ENCODE assay signal across 16 cellular contexts in the genomic region with DNA sequence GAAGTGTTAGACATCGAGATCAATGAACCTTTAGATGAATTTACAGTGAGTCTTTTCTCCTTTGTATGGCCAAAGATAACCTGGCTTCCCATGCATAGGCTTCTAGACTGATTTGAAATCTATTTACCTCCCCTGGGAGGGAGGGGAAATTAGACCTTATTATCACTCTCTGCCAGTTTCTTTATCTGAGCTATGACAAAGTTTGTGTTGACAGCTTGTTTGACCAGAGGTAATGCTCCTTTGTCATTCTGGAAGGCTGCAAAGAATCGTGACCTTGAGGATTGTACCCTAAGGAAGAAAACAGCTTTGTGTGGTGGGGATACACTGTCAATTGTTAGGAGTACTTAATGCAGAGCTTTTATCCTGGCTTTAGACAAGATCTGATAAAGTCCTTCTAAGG. TPM values are rescaled to one million over a fixed set of nuclear protein-coding genes. Genes with fewer than 3 reads are reported as not detected.
DNase-seq lines count a peak whose midpoint lies in the region; ATAC-seq, FAIRE-seq and TF ChIP-seq lines count a peak whose summit lies in the region.
"Had no signal": no experiment of that assay in that cellular context is flagged by ENCODE, and none has a peak within 500 bp of the region (broad histone marks: within the 10 kb centered on the region; RNA-seq: fewer than 3 reads in every experiment).

No MANE protein-coding gene starts in this region.

- H3K36me3 Mint-ChIP-seq in activated naive CD4-positive, alpha-beta T cell treated with anti-CD3 and anti-CD28 coated beads, Interleukin-2, amount 50 U/mL, for 24 hours: peaks cover 35% of the 10 kb centered on the region
- peaks cover 42% of the 10 kb centered on the region for H3K36me3 Mint-ChIP-seq in activated naive CD4-positive, alpha-beta T cell treated with anti-CD3 and anti-CD28 coated beads for 36 hours (ENCODE audit: low read depth)
- H3K36me3 Mint-ChIP-seq in brain: peaks cover 62% of the 10 kb centered on the region
- peaks cover 49% of the 10 kb centered on the region for H3K36me3 Mint-ChIP-seq in stimulated activated memory B cell treated with anti-CD40 and anti-IgM and Interleukin-4, amounts not matched to agents 10 μg/mL and 1 μg/mL and 100 μg/mL, for 72 hours

- no peak overlapping the region for H3K4me3 ChIP-seq in SJSA1
- H3K4me3 ChIP-seq in small intestine (ENCODE audit: low read depth in 1 of 2, low read length in 2 of 2): no peak overlapping the region

- H3K27me3 Mint-ChIP-seq in activated naive CD4-positive, alpha-beta T cell treated with anti-CD3 and anti-CD28 coated beads, Interleukin-2, amount 50 U/mL, for 24 hours: no peaks in the 10 kb centered on the region
- H3K27me3 Mint-ChIP-seq in activated naive CD4-positive, alpha-beta T cell treated with anti-CD3 and anti-CD28 coated beads for 36 hours (ENCODE audit: low read depth): no peaks in the 10 kb centered on the region
- H3K27me3 Mint-ChIP-seq in brain: no peaks in the 10 kb centered on the region
- H3K27me3 Mint-ChIP-seq in stimulated activated memory B cell treated with anti-CD40 and anti-IgM and Interleukin-4, amounts not matched to agents 10 μg/mL and 1 μg/mL and 100 μg/mL, for 72 hours: no peaks in the 10 kb centered on the region
- H3K27me3 Mint-ChIP-seq: CD4-positive, alpha-beta memory T cell had no signal

- H3K9me3 ChIP-seq in SJSA1 (replicated peaks) (no peaks in the 10 kb centered on the region), small intestine (ENCODE audit: control insufficient read depth, low read depth) (no peaks in the 10 kb centered on the region)

- ATAC-seq in stimulated activated memory B cell treated with anti-CD40 and anti-IgM and Interleukin-4, amounts not matched to agents 10 μg/mL and 1 μg/mL and 100 μg/mL, for 72 hours: no peak
- ATAC-seq in esophagus mucosa: no peak

- H3K4me3 Mint-ChIP-seq in activated naive CD4-positive, alpha-beta T cell treated with anti-CD3 and anti-CD28 coated beads, Interleukin-2, amount 50 U/mL, for 24 hours: no peak overlapping the region
- H3K4me3 Mint-ChIP-seq in activated naive CD4-positive, alpha-beta T cell treated with anti-CD3 and anti-CD28 coated beads for 36 hours: no peak overlapping the region
- no peak overlapping the region for H3K4me3 Mint-ChIP-seq in brain
- no peak overlapping the region for H3K4me3 Mint-ChIP-seq in stimulated activated memory B cell treated with anti-CD40 and anti-IgM and Interleukin-4, amounts not matched to agents 10 μg/mL and 1 μg/mL and 100 μg/mL, for 72 hours

- no peaks in the 10 kb centered on the region for H3K27me3 ChIP-seq in SJSA1 (replicated peaks)
- no peaks in the 10 kb centered on the region for H3K27me3 ChIP-seq in small intestine (ENCODE audit: control insufficient read depth in 2 of 2, insufficient read depth in 2 of 2, low read length in 2 of 2)

- peaks cover 74% of the 10 kb centered on the region for H3K4me1 ChIP-seq in SJSA1 (replicated peaks)
- peaks cover 0 to 2% of the 10 kb centered on the region in 2 donors for H3K4me1 ChIP-seq in small intestine (ENCODE audit: control insufficient read depth in 2 of 2, insufficient read depth in 1 of 2, low read depth in 1 of 2, low read length in 1 of 2)

- H3K36me3 ChIP-seq in SJSA1: peaks cover 69% of the 10 kb centered on the region
- peaks cover 0 to 16% of the 10 kb centered on the region in 2 donors for H3K36me3 ChIP-seq in small intestine (ENCODE audit: control insufficient read depth in 2 of 2, insufficient read depth in 2 of 2, low read length in 2 of 2)

- H3K27ac ChIP-seq in SJSA1 (peak overlapping the region; percentile 74; the same call in 1 of the 2 replicates), small intestine (ENCODE audit: low read depth in 1 of 2, low read length in 1 of 2) (no peak overlapping the region)

- no peak for DNase-seq in activated naive CD4-positive, alpha-beta T cell treated with anti-CD3 and anti-CD28 coated beads for 36 hours
- no peak for DNase-seq in SJSA1 (ENCODE audit: low read depth in 1 of 2, low spot score in 2 of 2)
- DNase-seq in small intestine: no peak
- DNase-seq: AML-193; CD4-positive, alpha-beta memory T cell; DND-41; GF-D8; NCI-H1930; NCI-H2171; NCI-H446 treated with DMSO at 0.1 percent for 48 hours; SHP77 had no signal

- 67 to 80% (median 79%) methylated on average over 2 of the region's 2 CpGs for WGBS in small intestine, 3 donors

- H3K27ac Mint-ChIP-seq in activated naive CD4-positive, alpha-beta T cell treated with anti-CD3 and anti-CD28 coated beads, Interleukin-2, amount 50 U/mL, for 24 hours: peak overlapping the region; percentile 41
- H3K27ac Mint-ChIP-seq in activated naive CD4-positive, alpha-beta T cell treated with anti-CD3 and anti-CD28 coated beads for 36 hours: no peak overlapping the region
- peak overlapping the region in 3 of 5 experiments; percentile 8 to 37 (median 13) for H3K27ac Mint-ChIP-seq in brain
- H3K27ac Mint-ChIP-seq in stimulated activated memory B cell treated with anti-CD40 and anti-IgM and Interleukin-4, amounts not matched to agents 10 μg/mL and 1 μg/mL and 100 μg/mL, for 72 hours: peak overlapping the region; percentile 64

- no peak for TF ChIP-seq CTCF in brain (conservative IDR thresholded peaks at IDR 0.05)

- no peaks in the 10 kb centered on the region for H3K9me3 Mint-ChIP-seq in activated naive CD4-positive, alpha-beta T cell treated with anti-CD3 and anti-CD28 coated beads, Interleukin-2, amount 50 U/mL, for 24 hours
- peaks cover 1% of the 10 kb centered on the region for H3K9me3 Mint-ChIP-seq in activated naive CD4-positive, alpha-beta T cell treated with anti-CD3 and anti-CD28 coated beads for 36 hours
- H3K9me3 Mint-ChIP-seq in brain: peaks cover 0 to 9% (median 2%) of the 10 kb centered on the region in 5 experiments
- H3K9me3 Mint-ChIP-seq in stimulated activated memory B cell treated with anti-CD40 and anti-IgM and Interleukin-4, amounts not matched to agents 10 μg/mL and 1 μg/mL and 100 μg/mL, for 72 hours: no peaks in the 10 kb centered on the region
- H3K9me3 Mint-ChIP-seq: CD4-positive, alpha-beta memory T cell had no signal

- H3K4me1 Mint-ChIP-seq in activated naive CD4-positive, alpha-beta T cell treated with anti-CD3 and anti-CD28 coated beads, Interleukin-2, amount 50 U/mL, for 24 hours: peaks cover 73% of the 10 kb centered on the region
- H3K4me1 Mint-ChIP-seq in activated naive CD4-positive, alpha-beta T cell treated with anti-CD3 and anti-CD28 coated beads for 36 hours (ENCODE audit: low read depth): peaks cover 66% of the 10 kb centered on the region
- H3K4me1 Mint-ChIP-seq in brain: peaks cover 57% of the 10 kb centered on the region
- peaks cover 56% of the 10 kb centered on the region for H3K4me1 Mint-ChIP-seq in stimulated activated memory B cell treated with anti-CD40 and anti-IgM and Interleukin-4, amounts not matched to agents 10 μg/mL and 1 μg/mL and 100 μg/mL, for 72 hours

- CTCF ChIA-PET in activated naive CD4-positive, alpha-beta T cell treated with anti-CD3 and anti-CD28 coated beads for 36 hours (lab: Charles Lee): no interaction called here

- intact Hi-C loops in activated naive CD4-positive, alpha-beta T cell treated with anti-CD3 and anti-CD28 coated beads for 36 hours (cut with micrococcal nuclease): loop anchor here (5.0 kb wide), 1 partner anchor 34 kb away; no protein-coding TSS in a partner anchor

- FAIRE-seq in small intestine (lab: Jason Lieb, UNC): no peak
- FAIRE-seq: RCC 7860 had no signal

RNA-seq across cellular contexts. Expression of gene RBM33, which starts 36.4 kb away (rescaled TPM):
- 10 to 100 TPM; 65.5 to 66.3 TPM for total RNA-seq in activated naive CD4-positive, alpha-beta T cell treated with anti-CD3 and anti-CD28 coated beads for 36 hours
- total RNA-seq in SJSA1 (2014; rRNA removed; shearing (Covaris generic)): 27.2 and 37.4 TPM in 2 replicates
- polyA plus RNA-seq in brain (ENCODE audit: insufficient read depth, low read depth, low replicate concordance) (14.4 TPM), small intestine (10 to 100 TPM in 2 of 3 donors, 1 to 10 TPM in 1; 7.8 to 19.1 (median 11.2) TPM)
- 29.8 TPM for total RNA-seq in esophagus mucosa
